2 cellular contexts compared by ENCODE assay signal in the genomic region with DNA sequence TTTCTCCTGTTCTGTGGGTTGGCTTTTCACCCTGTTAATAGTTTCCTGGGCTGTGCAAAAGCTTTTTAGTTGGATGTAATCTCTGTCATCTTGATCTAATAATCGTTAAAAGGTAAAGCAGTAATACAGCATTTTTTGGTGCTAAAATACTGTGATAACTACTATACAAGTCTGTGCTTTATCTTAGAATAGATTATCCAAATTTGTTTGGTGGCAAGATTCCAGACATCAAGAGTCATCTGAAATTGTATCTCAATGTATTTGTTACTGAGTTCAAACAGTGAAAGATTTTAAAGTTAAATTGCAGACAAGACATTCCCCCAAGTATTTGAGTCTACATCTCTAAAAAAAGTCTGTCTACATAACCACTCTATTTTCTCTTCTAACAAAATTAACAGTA.
TF ChIP-seq lines count a peak whose summit lies in the region.

No MANE protein-coding gene starts in this region.

TF ChIP-seq in IMR-90, 13 proteins besides CTCF, POLR2A, EP300 and RAD21:
- TF ChIP-seq SMC3 (IDR thresholded peaks at IDR 0.05; ENCODE audit: low read depth, low read length) (no peak), RFX5 (IDR thresholded peaks at IDR 0.05; ENCODE audit: low read depth, low read length) (no peak), MAFK (IDR thresholded peaks at IDR 0.05; ENCODE audit: low read depth, low read length) (no peak), NFE2L2 (IDR thresholded peaks at IDR 0.05; ENCODE audit: low read depth, low read length) (no peak), MAZ (IDR thresholded peaks at IDR 0.05; ENCODE audit: borderline replicate concordance, low read depth, low read length) (no peak), CEBPB (IDR thresholded peaks at IDR 0.05; ENCODE audit: low read depth, low read length) (no peak), FOS (IDR thresholded peaks at IDR 0.05; ENCODE audit: low read depth, low read length) (no peak), BHLHE40 (IDR thresholded peaks at IDR 0.05; ENCODE audit: low read depth, low read length) (no peak), RCOR1 (IDR thresholded peaks at IDR 0.05; ENCODE audit: insufficient replicate concordance, low read length) (no peak), CHD1 (IDR thresholded peaks at IDR 0.05; ENCODE audit: low read depth, low read length) (no peak), MXI1 (IDR thresholded peaks at IDR 0.05; ENCODE audit: borderline replicate concordance, low read depth, low read length) (no peak)
- TF ChIP-seq, protein P1, sequence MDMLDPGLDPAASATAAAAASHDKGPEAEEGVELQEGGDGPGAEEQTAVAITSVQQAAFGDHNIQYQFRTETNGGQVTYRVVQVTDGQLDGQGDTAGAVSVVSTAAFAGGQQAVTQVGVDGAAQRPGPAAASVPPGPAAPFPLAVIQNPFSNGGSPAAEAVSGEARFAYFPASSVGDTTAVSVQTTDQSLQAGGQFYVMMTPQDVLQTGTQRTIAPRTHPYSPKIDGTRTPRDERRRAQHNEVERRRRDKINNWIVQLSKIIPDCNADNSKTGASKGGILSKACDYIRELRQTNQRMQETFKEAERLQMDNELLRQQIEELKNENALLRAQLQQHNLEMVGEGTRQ (IDR thresholded peaks at IDR 0.05; ENCODE audit: low read depth, low read length): no peak
- TF ChIP-seq, protein P2, sequence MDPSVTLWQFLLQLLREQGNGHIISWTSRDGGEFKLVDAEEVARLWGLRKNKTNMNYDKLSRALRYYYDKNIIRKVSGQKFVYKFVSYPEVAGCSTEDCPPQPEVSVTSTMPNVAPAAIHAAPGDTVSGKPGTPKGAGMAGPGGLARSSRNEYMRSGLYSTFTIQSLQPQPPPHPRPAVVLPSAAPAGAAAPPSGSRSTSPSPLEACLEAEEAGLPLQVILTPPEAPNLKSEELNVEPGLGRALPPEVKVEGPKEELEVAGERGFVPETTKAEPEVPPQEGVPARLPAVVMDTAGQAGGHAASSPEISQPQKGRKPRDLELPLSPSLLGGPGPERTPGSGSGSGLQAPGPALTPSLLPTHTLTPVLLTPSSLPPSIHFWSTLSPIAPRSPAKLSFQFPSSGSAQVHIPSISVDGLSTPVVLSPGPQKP (IDR thresholded peaks at IDR 0.05; ENCODE audit: borderline replicate concordance, low read depth, low read length): no peak

TF ChIP-seq in K562, 482 proteins besides CTCF, POLR2A, EP300 and RAD21:
- TF ChIP-seq ZNF41 (CRISPR knock-in tag; conservative IDR thresholded peaks at IDR 0.05) (no peak), STAG1 (CRISPR knock-in tag; IDR thresholded peaks at IDR 0.05; ENCODE audit: borderline replicate concordance) (no peak), ZZZ3 (IDR thresholded peaks at IDR 0.05) (no peak), HSF4 (CRISPR knock-in tag; IDR thresholded peaks at IDR 0.05; ENCODE audit: borderline replicate concordance) (no peak), HLTF (IDR thresholded peaks at IDR 0.05) (no peak), ZNF316 (IDR thresholded peaks at IDR 0.05) (no peak), DACH1 (IDR thresholded peaks at IDR 0.05; ENCODE audit: partially characterized antibody) (peak; percentile 40), RB1 (IDR thresholded peaks at IDR 0.05; ENCODE audit: low read depth) (no peak), C11orf30 (IDR thresholded peaks at IDR 0.05; ENCODE audit: low read depth) (0 out of 2 replicates have a peak, but pooled peaks have one; percentile 1), TAF7 (tag; IDR thresholded peaks at IDR 0.05) (no peak), HNRNPLL (IDR thresholded peaks at IDR 0.05; ENCODE audit: low read depth, low read length, poor library complexity, severe bottlenecking) (no peak)
- TF ChIP-seq, protein P3, sequence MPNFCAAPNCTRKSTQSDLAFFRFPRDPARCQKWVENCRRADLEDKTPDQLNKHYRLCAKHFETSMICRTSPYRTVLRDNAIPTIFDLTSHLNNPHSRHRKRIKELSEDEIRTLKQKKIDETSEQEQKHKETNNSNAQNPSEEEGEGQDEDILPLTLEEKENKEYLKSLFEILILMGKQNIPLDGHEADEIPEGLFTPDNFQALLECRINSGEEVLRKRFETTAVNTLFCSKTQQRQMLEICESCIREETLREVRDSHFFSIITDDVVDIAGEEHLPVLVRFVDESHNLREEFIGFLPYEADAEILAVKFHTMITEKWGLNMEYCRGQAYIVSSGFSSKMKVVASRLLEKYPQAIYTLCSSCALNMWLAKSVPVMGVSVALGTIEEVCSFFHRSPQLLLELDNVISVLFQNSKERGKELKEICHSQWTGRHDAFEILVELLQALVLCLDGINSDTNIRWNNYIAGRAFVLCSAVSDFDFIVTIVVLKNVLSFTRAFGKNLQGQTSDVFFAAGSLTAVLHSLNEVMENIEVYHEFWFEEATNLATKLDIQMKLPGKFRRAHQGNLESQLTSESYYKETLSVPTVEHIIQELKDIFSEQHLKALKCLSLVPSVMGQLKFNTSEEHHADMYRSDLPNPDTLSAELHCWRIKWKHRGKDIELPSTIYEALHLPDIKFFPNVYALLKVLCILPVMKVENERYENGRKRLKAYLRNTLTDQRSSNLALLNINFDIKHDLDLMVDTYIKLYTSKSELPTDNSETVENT (CRISPR knock-in tag; IDR thresholded peaks at IDR 0.05): no peak
